Comparison of ENCODE assay signal across 8 cellular contexts in genomic region chr12:2794736-2795289, GRCh38. TPM values are rescaled to one million over a fixed set of nuclear protein-coding genes. Genes with fewer than 3 reads are reported as not detected.
DNase-seq lines count a peak whose midpoint lies in the region; ATAC-seq and TF ChIP-seq lines count a peak whose summit lies in the region.

Gene FKBP4, plus strand, starts transcription at chr12:2794970. Its CDS starts 170 bp downstream, at chr12:2795140.

- ATAC-seq in HG03378 (IDR thresholded peaks at IDR 0.05; ENCODE audit: unreplicated experiment) (peak; percentile 50), left lung (peak; percentile 96)

- peaks cover 31% of the 10 kb centered on the region for H3K36me3 ChIP-seq in BLaER1
- H3K36me3 ChIP-seq in left lung: peaks cover 1 to 27% of the 10 kb centered on the region in 2 donors

- H4K20me1 ChIP-seq in BLaER1: peaks cover 42% of the 10 kb centered on the region

- peak within 1 kb of the TSS; percentile 98 for H3K4me2 ChIP-seq in BLaER1

- DNase-seq in NCI-H524 (lab: John Stamatoyannopoulos, UW) (peak; percentile 68 to 74), cortex of kidney (lab: John Stamatoyannopoulos, UW) (peak; percentile 54), left lung (peak; percentile 95 to 98)
- peak; percentile 89 for DNase-seq in activated CD4-positive, alpha-beta T cell treated with anti-CD3 and anti-CD28 coated beads, Interleukin-2, amount 50 U/mL, for 1 hour
- peak; percentile 78 to 82 for DNase-seq in stimulated activated CD4-positive, alpha-beta T cell treated with anti-CD3 and anti-CD28 coated beads, Interleukin-2, amount 100 ng/mL, for 48 hours

- peaks cover 24% of the 10 kb centered on the region for H3K27me3 ChIP-seq in BLaER1
- peaks cover 0 to 20% of the 10 kb centered on the region in 2 donors for H3K27me3 ChIP-seq in left lung

- H3K4me1 ChIP-seq in BLaER1: peaks cover 29% of the 10 kb centered on the region
- peaks cover 9 to 23% of the 10 kb centered on the region in 2 donors for H3K4me1 ChIP-seq in left lung

- H3K4me3 ChIP-seq in BLaER1 (peak within 1 kb of the TSS; percentile 87), left lung (peak within 1 kb of the TSS; percentile 72 to 91)

- peak; percentile 75 for TF ChIP-seq POLR2A in GM19193 (IDR thresholded peaks at IDR 0.05; ENCODE audit: extremely low read depth, insufficient read depth, insufficient read length)

- peak within 1 kb of the TSS; percentile 85 for H3K9ac ChIP-seq in BLaER1

- no peaks in the 10 kb centered on the region for H3K9me3 ChIP-seq in BLaER1
- no peaks in the 10 kb centered on the region for H3K9me3 ChIP-seq in left lung

- TF ChIP-seq CTCF in left lung (IDR thresholded peaks at IDR 0.05): no peak

- H3K27ac ChIP-seq in BLaER1 (peak within 1 kb of the TSS; percentile 83), left lung (peak within 1 kb of the TSS; percentile 75 to 85)

- intact Hi-C loops in left lung (cut with DNase I): no loop called here

RNA-seq across cellular contexts. Expression of gene FKBP4, which starts in this region (rescaled TPM):
- 10 to 100 TPM; 48.1 to 80.9 TPM for total RNA-seq in left lung

Comparison
In these comparisons a context has a peak if more than half of its experiments do, and no peak if none do; other contexts are left out.
1. Peak in every context shown above with its lines: DNase-seq, ATAC-seq, H3K4me3 ChIP-seq and H3K27ac ChIP-seq.